Comparison of ENCODE assay signal across 19 cellular contexts in the genomic region with DNA sequence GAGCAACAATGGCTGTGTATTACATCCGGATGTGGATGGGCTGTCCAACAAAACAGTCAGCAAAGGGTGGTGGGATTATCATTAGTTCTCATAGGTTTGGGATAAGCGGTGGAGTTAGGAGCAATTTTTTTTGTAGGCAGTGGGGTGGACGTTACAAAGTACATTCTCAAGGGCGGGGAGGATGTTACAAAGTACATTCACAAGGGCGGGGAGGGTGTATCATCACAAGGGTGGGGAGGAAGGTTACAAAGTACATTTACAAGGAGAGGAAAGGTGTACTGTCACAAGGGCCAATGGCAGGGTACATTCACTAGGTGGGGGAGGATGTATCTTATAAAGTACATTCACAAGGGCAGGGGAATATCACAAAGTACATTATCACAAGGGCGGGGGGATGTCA. TPM values are rescaled to one million over a fixed set of nuclear protein-coding genes. Genes with fewer than 3 reads are reported as not detected.
DNase-seq lines count a peak whose midpoint lies in the region; ATAC-seq, FAIRE-seq and TF ChIP-seq lines count a peak whose summit lies in the region.
"Had no signal": no experiment of that assay in that cellular context is flagged by ENCODE, and none has a peak within 500 bp of the region (broad histone marks: within the 10 kb centered on the region; RNA-seq: fewer than 3 reads in every experiment).

No MANE protein-coding gene starts in this region.

- POLR2A ChIA-PET in HCT116 (lab: Charles Lee) = no interaction called here

- intact Hi-C loops in activated naive CD4-positive, alpha-beta T cell treated with anti-CD3 and anti-CD28 coated beads for 36 hours (cut with micrococcal nuclease) = no loop called here
- intact Hi-C loops in HCT116 (cut with micrococcal nuclease) (no loop called here), heart right ventricle (cut with DNase I) (no loop called here)

- H3K27me3 ChIP-seq in HCT116 (ENCODE audit: insufficient read depth, low read length) (no peaks in the 10 kb centered on the region), heart right ventricle (no peaks in the 10 kb centered on the region), suprapubic skin (no peaks in the 10 kb centered on the region)
- H3K27me3 ChIP-seq: BE2C had no signal

- no peak for TF ChIP-seq RAD21 in HCT116 (IDR thresholded peaks at IDR 0.05; ENCODE audit: low read depth)

- H3K79me2 ChIP-seq in HCT116 (ENCODE audit: insufficient read depth, low read length) = 0 out of 2 replicates have a peak, but pooled peaks cover 2% of the 10 kb centered on the region

- no peak overlapping the region for H3K4me3 ChIP-seq in HCT116 (replicated peaks in 1 of 2; ENCODE audit: low read depth in 1 of 2, low read length in 2 of 2)
- H3K4me3 ChIP-seq in epithelial cell of esophagus (ENCODE audit: low read length) = no peak overlapping the region
- H3K4me3 ChIP-seq in heart right ventricle = no peak overlapping the region
- no peak overlapping the region for H3K4me3 ChIP-seq in suprapubic skin
- H3K4me3 ChIP-seq: A549, HAP-1 had no signal

- H3K4me1 ChIP-seq in HCT116 (ENCODE audit: control insufficient read depth in 1 of 2, insufficient read depth in 2 of 2, low read length in 2 of 2) (no peaks in the 10 kb centered on the region), heart right ventricle (no peaks in the 10 kb centered on the region), suprapubic skin (no peaks in the 10 kb centered on the region)
- H3K4me1 ChIP-seq: A549, BE2C, HAP-1 had no signal

- ATAC-seq in HCT116 (no peak), heart right ventricle (no peak), GM21825 (IDR thresholded peaks at IDR 0.05; ENCODE audit: unreplicated experiment) (no peak)
- ATAC-seq: A549 had no signal

- CTCF ChIA-PET in activated naive CD4-positive, alpha-beta T cell treated with anti-CD3 and anti-CD28 coated beads for 36 hours (lab: Charles Lee) = no interaction called here
- CTCF ChIA-PET in HCT116 (lab: Charles Lee) = no interaction called here

- no peaks in the 10 kb centered on the region for H3K27me3 Mint-ChIP-seq in activated naive CD4-positive, alpha-beta T cell treated with anti-CD3 and anti-CD28 coated beads for 36 hours (ENCODE audit: low read depth)
- H3K27me3 Mint-ChIP-seq: CD4-positive, alpha-beta memory T cell had no signal

- no peak overlapping the region for H3K4me3 Mint-ChIP-seq in activated naive CD4-positive, alpha-beta T cell treated with anti-CD3 and anti-CD28 coated beads for 36 hours
- H3K4me3 Mint-ChIP-seq: CD4-positive, alpha-beta memory T cell had no signal

- TF ChIP-seq POLR2A in HCT116 (IDR thresholded peaks at IDR 0.05; ENCODE audit: borderline replicate concordance, extremely low read depth, insufficient read depth, insufficient read length) (no peak), suprapubic skin (IDR thresholded peaks at IDR 0.05) (no peak)

- H3K4me1 Mint-ChIP-seq in activated naive CD4-positive, alpha-beta T cell treated with anti-CD3 and anti-CD28 coated beads for 36 hours (ENCODE audit: low read depth) = no peaks in the 10 kb centered on the region

- H3K36me3 ChIP-seq in HCT116 (ENCODE audit: control insufficient read depth in 1 of 2, insufficient read depth in 2 of 2, low read length in 2 of 2) (peaks cover 2 to 11% of the 10 kb centered on the region in 2 experiments; a peak in 3 of 4 replicates), heart right ventricle (peaks cover 0 to 59% (median 15%) of the 10 kb centered on the region in 9 donors), suprapubic skin (peaks cover 39% of the 10 kb centered on the region)
- H3K36me3 ChIP-seq: BE2C, HAP-1 had no signal

- FAIRE-seq in HTR-8/SVneo (lab: Jason Lieb, UNC) = peak; percentile 58
- FAIRE-seq: A549, H1 had no signal

- no peak overlapping the region for H3K27ac Mint-ChIP-seq in activated naive CD4-positive, alpha-beta T cell treated with anti-CD3 and anti-CD28 coated beads for 36 hours

- H3K4me2 ChIP-seq in HCT116 (ENCODE audit: low read length) = no peak overlapping the region
- H3K4me2 ChIP-seq: A549 had no signal

- TF ChIP-seq CTCF in HCT116 (IDR thresholded peaks at IDR 0.05 in 2 of 3, conservative IDR thresholded peaks at IDR 0.05 in 1 of 3; ENCODE audit: borderline replicate concordance in 1 of 3, insufficient read depth in 1 of 3, low read depth in 2 of 3, low read length in 2 of 3) = no peak
- no peak for TF ChIP-seq CTCF in epithelial cell of esophagus (IDR thresholded peaks at IDR 0.05; ENCODE audit: insufficient read depth, low read depth, low read length, missing control alignments)
- TF ChIP-seq CTCF in heart right ventricle (IDR thresholded peaks at IDR 0.05) = no peak
- TF ChIP-seq CTCF in suprapubic skin (IDR thresholded peaks at IDR 0.05) = no peak

- H3K27ac ChIP-seq in HCT116 (ENCODE audit: low read depth, low read length) (no peak overlapping the region), heart right ventricle (no peak overlapping the region), suprapubic skin (no peak overlapping the region)
- H3K27ac ChIP-seq: A549, C4-2B, HL-60 had no signal

- H3K36me3 Mint-ChIP-seq in activated naive CD4-positive, alpha-beta T cell treated with anti-CD3 and anti-CD28 coated beads for 36 hours (ENCODE audit: low read depth) = peaks cover 39% of the 10 kb centered on the region

- H3K9ac ChIP-seq in HCT116 (ENCODE audit: low read length) = no peak overlapping the region

- DNase-seq in activated naive CD4-positive, alpha-beta T cell treated with anti-CD3 and anti-CD28 coated beads for 36 hours = peak; percentile 19
- DNase-seq in activated naive CD4-positive, alpha-beta T cell treated with Interleukin-2 at 50 U/mL for 16 hours = no peak
- DNase-seq in HCT116 (ENCODE audit: low read depth, low spot score) (no peak), HTR-8/SVneo (ENCODE audit: insufficient read length, low spot score) (no peak), epithelial cell of esophagus (ENCODE audit: low read depth) (peak; percentile 9), heart right ventricle (no peak), suprapubic skin (ENCODE audit: low spot score in 2 of 2) (no peak)
- DNase-seq: BE2C; CD4-positive, alpha-beta memory T cell; DMS53; GF-D8; IMR-90; KG1 had no signal

- no peaks in the 10 kb centered on the region for H4K20me1 ChIP-seq in HCT116 (ENCODE audit: insufficient read depth)

- no peak overlapping the region for H2AFZ ChIP-seq in HCT116 (ENCODE audit: low read depth, low read length, poor library complexity, severe bottlenecking)

- no TSS peak for BruUV-seq in HCT116 (replicated peaks; lab: Mats Ljungman, UMichigan)

- WGBS in heart right ventricle, 2 donors = 95% methylated on average over 6 of the region's 6 CpGs
- WGBS in suprapubic skin = 93% methylated on average over 6 of the region's 6 CpGs

- H3K9me3 Mint-ChIP-seq in activated naive CD4-positive, alpha-beta T cell treated with anti-CD3 and anti-CD28 coated beads for 36 hours = peaks cover 17% of the 10 kb centered on the region

- RAD21 ChIA-PET in HCT116 (lab: Charles Lee; ENCODE audit: low non-redundant PET in 1 of 2, low total read pairs in 2 of 2, uncharacterized antibody in 2 of 2, unreplicated experiment in 2 of 2) = no interaction called here

- peaks cover 11 to 25% of the 10 kb centered on the region in 2 experiments; a peak in 2 of 4 replicates for H3K9me3 ChIP-seq in HCT116 (ENCODE audit: control insufficient read depth in 1 of 2, insufficient read depth in 1 of 2, low read depth in 1 of 2, low read length in 2 of 2)
- H3K9me3 ChIP-seq in heart right ventricle = peaks cover 0 to 5% (median 0%) of the 10 kb centered on the region in 11 donors
- no peaks in the 10 kb centered on the region for H3K9me3 ChIP-seq in suprapubic skin
- H3K9me3 ChIP-seq: BE2C had no signal

- no peaks in the 10 kb centered on the region for H3K9me2 ChIP-seq in HCT116 (ENCODE audit: insufficient read depth)

- no peak for TF ChIP-seq EP300 in suprapubic skin (IDR thresholded peaks at IDR 0.05)

TF ChIP-seq in HCT116, 20 proteins besides CTCF, POLR2A, EP300 and RAD21:
- TF ChIP-seq SIN3A (IDR thresholded peaks at IDR 0.05; ENCODE audit: low read depth) = no peak
- no peak for TF ChIP-seq EZH2phosphoT487 (IDR thresholded peaks at IDR 0.05; ENCODE audit: borderline replicate concordance)
- no peak for TF ChIP-seq JUND (IDR thresholded peaks at IDR 0.05)
- TF ChIP-seq CBX3 (IDR thresholded peaks at IDR 0.05; ENCODE audit: low read depth) = peak; percentile 79; the same call in 1 of the 2 replicates
- no peak for TF ChIP-seq TCF7L2 (IDR thresholded peaks at IDR 0.05; ENCODE audit: borderline replicate concordance, extremely low read depth, insufficient read depth, insufficient read length)
- no peak for TF ChIP-seq POLR2AphosphoS5 (IDR thresholded peaks at IDR 0.05; ENCODE audit: low read depth, low read length)

RNA-seq across cellular contexts. Expression of a gene that starts 20.8 kb away (rescaled TPM):
- 10 to 100 TPM; 28.7 to 29.4 TPM for total RNA-seq in activated naive CD4-positive, alpha-beta T cell treated with anti-CD3 and anti-CD28 coated beads for 36 hours
- 31.3 TPM for total RNA-seq in HCT116 (2021; ENCODE audit: unreplicated experiment)
- polyA plus RNA-seq in HCT116 (2012) = 19.5 and 20.2 TPM in 2 replicates
- total RNA-seq in heart right ventricle = 10 to 100 TPM; 19.1 to 26.6 (median 23.7) TPM
- polyA plus RNA-seq in heart right ventricle = 10 to 100 TPM in 1 of 2 donors, 1 to 10 TPM in 1; 8.2 to 18.6 TPM
- total RNA-seq in suprapubic skin = 10 to 100 TPM; 33.1 to 49.4 (median 42.5) TPM

RNA-seq across cellular contexts. Expression of a gene that starts 33.1 kb away (rescaled TPM):
- total RNA-seq in activated naive CD4-positive, alpha-beta T cell treated with anti-CD3 and anti-CD28 coated beads for 36 hours = 10 to 100 TPM; 20.1 to 21.9 TPM
- total RNA-seq in HCT116 (2021; ENCODE audit: unreplicated experiment) (37.8 TPM), heart right ventricle (10 to 100 TPM; 18.8 to 24.3 (median 21.5) TPM), suprapubic skin (10 to 100 TPM; 13.2 to 23.8 (median 18.4) TPM)
- 11.5 and 12.1 TPM in 2 replicates for polyA plus RNA-seq in HCT116 (2012)
- polyA plus RNA-seq in heart right ventricle = 1 to 10 TPM; 3.4 to 8.1 TPM

RNA-seq across cellular contexts. Expression of a gene that starts 57.5 kb away (rescaled TPM):
- total RNA-seq in activated naive CD4-positive, alpha-beta T cell treated with anti-CD3 and anti-CD28 coated beads for 36 hours = 10 to 100 TPM; 57.1 to 60.1 TPM
- total RNA-seq in HCT116 (2021; ENCODE audit: unreplicated experiment) = 80.9 TPM
- polyA plus RNA-seq in HCT116 (2012) = 24.9 and 25.6 TPM in 2 replicates
- 10 to 100 TPM; 15.8 to 22.5 (median 19.6) TPM for total RNA-seq in heart right ventricle
- 1 to 10 TPM; 3.3 to 9.8 TPM for polyA plus RNA-seq in heart right ventricle
- total RNA-seq in suprapubic skin = 10 to 100 TPM; 34.4 to 52.6 (median 35.3) TPM

Comparison
In these comparisons a context has a peak if more than half of its experiments do, and no peak if none do; other contexts are left out.
1. DNase-seq: peak in activated naive CD4-positive, alpha-beta T cell treated with anti-CD3 and anti-CD28 coated beads for 36 hours (single experiment) and epithelial cell of esophagus (single experiment); none in activated naive CD4-positive, alpha-beta T cell treated with Interleukin-2 at 50 U/mL for 16 hours (single experiment), HCT116 (single experiment), HTR-8/SVneo (single experiment), heart right ventricle (0 of 2) and suprapubic skin (0 of 2).